8 cellular contexts compared by ENCODE assay signal in genomic region chr5:7869474-7870136, GRCh38. TPM values are rescaled to one million over a fixed set of nuclear protein-coding genes. Genes with fewer than 3 reads are reported as not detected.
DNase-seq lines count a peak whose midpoint lies in the region; ATAC-seq and TF ChIP-seq lines count a peak whose summit lies in the region.

No MANE protein-coding gene starts in this region.

- ATAC-seq in GM18498 (IDR thresholded peaks at IDR 0.05; ENCODE audit: unreplicated experiment) (peak; percentile 41), HG02885 (IDR thresholded peaks at IDR 0.05; ENCODE audit: poor library complexity, unreplicated experiment) (peak; percentile 27), memory B cell (ENCODE audit: low read depth) (peak; percentile 24)

- peak overlapping the region; percentile 89 for H3K27ac Mint-ChIP-seq in memory B cell

- no peaks in the 10 kb centered on the region for H3K27me3 ChIP-seq in tibial artery

- peaks cover 0 to 28% (median 19%) of the 10 kb centered on the region in 4 donors for H3K4me1 ChIP-seq in tibial artery

- peaks cover 0 to 14% (median 5%) of the 10 kb centered on the region in 3 donors for H3K36me3 ChIP-seq in tibial artery

- H3K9me3 ChIP-seq in tibial artery: no peaks in the 10 kb centered on the region

- H3K27ac ChIP-seq in 22Rv1 (peak overlapping the region; percentile 53), tibial artery (peak overlapping the region; percentile 83 to 84)

- H3K27me3 Mint-ChIP-seq in memory B cell: no peaks in the 10 kb centered on the region

- H3K4me1 Mint-ChIP-seq in memory B cell: peaks cover 51% of the 10 kb centered on the region

- no peaks in the 10 kb centered on the region for H3K9me3 Mint-ChIP-seq in memory B cell

- TF ChIP-seq CTCF in 22Rv1 (IDR thresholded peaks at IDR 0.05): no peak
- no peak for TF ChIP-seq CTCF in tibial artery (IDR thresholded peaks at IDR 0.05)

- H3K4me3 ChIP-seq in tibial artery: peak overlapping the region; percentile 87 to 93

- peak overlapping the region; percentile 98 for H3K4me3 Mint-ChIP-seq in memory B cell

- peaks cover 13% of the 10 kb centered on the region for H3K36me3 Mint-ChIP-seq in memory B cell

- DNase-seq in RPMI8226 (peak; percentile 26), cerebellum (ENCODE audit: low spot score) (peak; percentile 20), memory B cell (ENCODE audit: low spot score in 2 of 2) (no peak), tibial artery (no peak), NCI-H2029 (lab: John Stamatoyannopoulos, UW) (no peak)

- intact Hi-C loops in tibial artery (cut with DNase I; ENCODE audit: low total_unique reads): loop anchor here (10.0 kb wide), 1 partner anchor 1675 kb away; the partner anchor contains the start of gene SEMA5A

RNA-seq across cellular contexts. Expression of gene MTRR, which starts 0.7 kb away (rescaled TPM):
- total RNA-seq in cerebellum: 38.0 TPM

RNA-seq across cellular contexts. Expression of gene FASTKD3, which starts 0.8 kb away (rescaled TPM):
- total RNA-seq in cerebellum: 13.6 TPM

RNA-seq across cellular contexts. Expression of gene CFAP90, which starts 18.7 kb away (rescaled TPM):
- 2.7 TPM for total RNA-seq in cerebellum

Comparison
In these comparisons a context has a peak if more than half of its experiments do, and no peak if none do; other contexts are left out.
1. DNase-seq: peak in RPMI8226 (single experiment) and cerebellum (single experiment); none in memory B cell (0 of 2), tibial artery (0 of 2) and NCI-H2029 (single experiment).
2. Peak in every context shown above with its lines, with median percentiles within 50 percentile points of each other: ATAC-seq.